In genomic region chr10:3656214-3656613, GRCh38 we compare ENCODE assay signal across 17 cellular contexts.
A peak's percentile ranks its signal among the peaks of the same experiment; 100 is the strongest.
DNase-seq lines count a peak whose midpoint lies in the region; ATAC-seq and TF ChIP-seq lines count a peak whose summit lies in the region.
"Had no signal": no experiment of that assay in that cellular context is flagged by ENCODE, and none has a peak within 500 bp of the region (broad histone marks: within the 10 kb centered on the region; RNA-seq: fewer than 3 reads in every experiment).

No MANE protein-coding gene starts in this region.

- ATAC-seq in left ventricle myocardium superior (peak; percentile 25), GM23338 (no peak)
- ATAC-seq: Panc1 had no signal

- H3K36me3 Mint-ChIP-seq in GM23338 (ENCODE audit: low read depth) (peaks cover 6% of the 10 kb centered on the region; the same call in 2 of the 3 replicates), neural crest cell (ENCODE audit: low read depth) (no peaks in the 10 kb centered on the region), chondrocyte (ENCODE audit: low read depth) (no peaks in the 10 kb centered on the region)

- H3K27ac Mint-ChIP-seq in GM23338 (no peak overlapping the region), neural crest cell (ENCODE audit: unreplicated experiment) (peak overlapping the region; percentile 83), chondrocyte (ENCODE audit: unreplicated experiment) (no peak overlapping the region)

- peaks cover 2% of the 10 kb centered on the region for H3K27me3 Mint-ChIP-seq in GM23338 (ENCODE audit: insufficient read depth, low read depth, poor library complexity)
- H3K27me3 Mint-ChIP-seq in neural crest cell (ENCODE audit: low read depth) = no peaks in the 10 kb centered on the region
- H3K27me3 Mint-ChIP-seq in chondrocyte (ENCODE audit: low read depth) = no peaks in the 10 kb centered on the region

- H3F3A ChIP-seq in GM23338 (replicated peaks; ENCODE audit: low read depth) = no peaks in the 10 kb centered on the region

- no peaks in the 10 kb centered on the region for H3K27me3 ChIP-seq in GM23338 (ENCODE audit: insufficient read depth)

- H2AFZ ChIP-seq in GM23338 = 0 out of 2 replicates have a peak overlapping the region, but pooled peaks have one; percentile 32

- no peak for DNase-seq in left ventricle myocardium superior
- DNase-seq in cardiac septum (ENCODE audit: low spot score) = no peak
- no peak for DNase-seq in GM23338 (ENCODE audit: low spot score)
- DNase-seq in neural crest cell (ENCODE audit: low read depth, low spot score) = no peak
- no peak for DNase-seq in chondrocyte (ENCODE audit: low spot score)
- DNase-seq in NCI-H524 treated with DMSO at 0.1 percent for 48 hours (lab: John Stamatoyannopoulos, UW) = no peak
- no peak for DNase-seq in hypothalamus (lab: John Stamatoyannopoulos, UW)
- DNase-seq: HCEC 1CT, NCI-H1105 treated with DMSO at 0.1 percent for 48 hours, NCI-H2029, NCI-H446, NCI-H526, NCI-H82, SIG-M5 had no signal

- no peak overlapping the region for H3K4me3 Mint-ChIP-seq in GM23338
- H3K4me3 Mint-ChIP-seq in neural crest cell = peak overlapping the region; percentile 5
- H3K4me3 Mint-ChIP-seq in chondrocyte (ENCODE audit: unreplicated experiment) = no peak overlapping the region

- H3K79me2 ChIP-seq in GM23338 (replicated peaks; ENCODE audit: insufficient read depth) = no peaks in the 10 kb centered on the region

- peaks cover 11% of the 10 kb centered on the region; the same call in 1 of the 2 replicates for H3K9me2 ChIP-seq in GM23338 (ENCODE audit: insufficient read depth)

- no peak overlapping the region for H3K4me2 ChIP-seq in GM23338

- H3K36me3 ChIP-seq in GM23338 (ENCODE audit: insufficient read depth) = no peaks in the 10 kb centered on the region

- H3K27ac ChIP-seq in GM23338 (ENCODE audit: low read depth) = no peak overlapping the region
- H3K27ac ChIP-seq: RWPE1, SK-N-MC had no signal

- H4K20me1 ChIP-seq in GM23338 (replicated peaks; ENCODE audit: insufficient read depth) = no peaks in the 10 kb centered on the region

- intact Hi-C loops in left ventricle myocardium superior (cut with micrococcal nuclease) (no loop called here), cardiac septum (cut with DNase I) (no loop called here)

- no peaks in the 10 kb centered on the region for H3K4me1 ChIP-seq in GM23338 (ENCODE audit: insufficient read depth)

- H3K4me3 ChIP-seq in GM23338 = no peak overlapping the region
- H3K4me3 ChIP-seq: SK-N-MC had no signal

- TF ChIP-seq CTCF in GM23338 (conservative IDR thresholded peaks at IDR 0.05; ENCODE audit: low read depth in 2 of 2) (no peak), neural crest cell (conservative IDR thresholded peaks at IDR 0.05) (no peak), chondrocyte (IDR thresholded peaks at IDR 0.05) (no peak)

- H3K9me3 Mint-ChIP-seq in GM23338 (peaks cover 15% of the 10 kb centered on the region), neural crest cell (no peaks in the 10 kb centered on the region), chondrocyte (ENCODE audit: low read depth) (peaks cover under 1% of the 10 kb centered on the region)

- H3K4me1 Mint-ChIP-seq in GM23338 = peaks cover 10% of the 10 kb centered on the region
- peaks cover 31% of the 10 kb centered on the region for H3K4me1 Mint-ChIP-seq in neural crest cell
- peaks cover 8% of the 10 kb centered on the region for H3K4me1 Mint-ChIP-seq in chondrocyte (ENCODE audit: low read depth)

TF ChIP-seq in GM23338, 12 proteins besides CTCF, POLR2A, EP300 and RAD21 (continues in another document):
- no peak for TF ChIP-seq NANOG (IDR thresholded peaks at IDR 0.05; ENCODE audit: borderline replicate concordance)
- no peak for TF ChIP-seq ZNF331 (CRISPR knock-in tag; IDR thresholded peaks at IDR 0.05; ENCODE audit: low read depth)
- TF ChIP-seq CREB1 (CRISPR knock-in tag; IDR thresholded peaks at IDR 0.05; ENCODE audit: low read depth) = no peak
- no peak for TF ChIP-seq EZH2phosphoT487 (IDR thresholded peaks at IDR 0.05; ENCODE audit: unreplicated experiment)
- no peak for TF ChIP-seq REST (IDR thresholded peaks at IDR 0.05; ENCODE audit: unreplicated experiment)
- TF ChIP-seq JUNB (IDR thresholded peaks at IDR 0.05; ENCODE audit: unreplicated experiment) = no peak
- TF ChIP-seq ZNF114 (CRISPR knock-in tag; IDR thresholded peaks at IDR 0.05) = no peak
- no peak for TF ChIP-seq POLR2AphosphoS5 (IDR thresholded peaks at IDR 0.05; ENCODE audit: low read depth)
- no peak for TF ChIP-seq ZNF462 (CRISPR knock-in tag; IDR thresholded peaks at IDR 0.05)
- no peak for TF ChIP-seq EZH2 (IDR thresholded peaks at IDR 0.05; ENCODE audit: low read depth, unreplicated experiment)
